In genomic region chr3:89570465-89570864, GRCh38 we compare ENCODE assay signal across 29 cellular contexts.
"Had no signal": no experiment of that assay in that cellular context is flagged by ENCODE, and none has a peak within 500 bp of the region (broad histone marks: within the 10 kb centered on the region; RNA-seq: fewer than 3 reads in every experiment).

No MANE protein-coding gene starts in this region.

- H3K36me3 ChIP-seq: ascending aorta, cardiac muscle cell, WERI-Rb-1 had no signal

- H3K4me3 ChIP-seq: ascending aorta, cardiac muscle cell had no signal

- H3K27ac ChIP-seq: ascending aorta, cardiac muscle cell, WERI-Rb-1 had no signal

- DNase-seq: activated CD4-positive, alpha-beta memory T cell treated with anti-CD3 and anti-CD28 coated beads, Interleukin-2, amount 10 ng/mL, durations not matched to agents 7 days and 5 days; activated CD4-positive, alpha-beta T cell treated with anti-CD3 and anti-CD28 coated beads for 1 hour; activated CD4-positive, alpha-beta T cell treated with anti-CD3 and anti-CD28 coated beads for 36 hours; activated CD4-positive, alpha-beta T cell treated with anti-CD3 and anti-CD28 coated beads for 48 hours; activated CD4-positive, alpha-beta T cell treated with anti-CD3 and anti-CD28 coated beads, Interleukin-2, amount 10 ng/mL, durations not matched to agents 7 days and 5 days; activated CD4-positive, alpha-beta T cell treated with anti-CD3 and anti-CD28 coated beads, Interleukin-2, amount 50 U/mL, for 48 hours; activated CD4-positive, CD25-positive, alpha-beta regulatory T cell; activated CD8-positive, alpha-beta memory T cell treated with anti-CD3 and anti-CD28 coated beads for 24 hours; activated CD8-positive, alpha-beta memory T cell treated with anti-CD3 and anti-CD28 coated beads, Interleukin-2, amount 10 ng/mL, durations not matched to agents 7 days and 5 days; activated CD8-positive, alpha-beta memory T cell treated with anti-CD3 and anti-CD28 coated beads, Interleukin-2, amount 50 U/mL, for 48 hours; activated CD8-positive, alpha-beta T cell treated with anti-CD3 and anti-CD28 coated beads, Interleukin-2, amount 10 ng/mL, durations not matched to agents 7 days and 5 days; activated gamma-delta T cell; activated naive CD4-positive, alpha-beta T cell treated with anti-CD3 and anti-CD28 coated beads, Interleukin-2, amount 10 ng/mL, durations not matched to agents 7 days and 5 days; activated naive CD4-positive, alpha-beta T cell treated with Interleukin-2 at 50 U/mL for 16 hours; activated naive CD8-positive, alpha-beta T cell treated with anti-CD3 and anti-CD28 coated beads, Interleukin-2, amount 10 ng/mL, durations not matched to agents 7 days and 5 days; activated naive CD8-positive, alpha-beta T cell treated with anti-CD3 and anti-CD28 coated beads, Interleukin-2, amount 50 U/mL, for 24 hours; activated T-cell treated with anti-CD3 and anti-CD28 coated beads, Interleukin-2, amount 50 U/mL, for 1 hour; activated T-cell treated with anti-CD3 and anti-CD28 coated beads, Interleukin-2, amount 50 U/mL, for 4 hours; activated T-cell treated with anti-CD3 and anti-CD28 coated beads, Interleukin-2, amount 50 U/mL, for 72 hours; cerebellar nuclear complex; T-cell; T-helper 2 cell; T-helper 9 cell; WERI-Rb-1 had no signal

- ATAC-seq: activated CD4-positive, alpha-beta T cell treated with anti-CD3 and anti-CD28 coated beads for 36 hours; activated CD4-positive, CD25-positive, alpha-beta regulatory T cell treated with anti-CD3 and anti-CD28 coated beads, Interleukin-2, amount 50 U/mL, for 24 hours; activated CD8-positive, alpha-beta memory T cell treated with anti-CD3 and anti-CD28 coated beads, Interleukin-2, amount 10 ng/mL, durations not matched to agents 7 days and 5 days; activated CD8-positive, alpha-beta T cell treated with anti-CD3 and anti-CD28 coated beads, Interleukin-2, amount 10 ng/mL, durations not matched to agents 7 days and 5 days; activated naive CD8-positive, alpha-beta T cell treated with anti-CD3 and anti-CD28 coated beads, Interleukin-2, amount 50 U/mL, for 24 hours; activated T-cell treated with anti-CD3 and anti-CD28 coated beads, Interleukin-2, amount 50 U/mL, for 4 hours; activated T-cell treated with anti-CD3 and anti-CD28 coated beads, Interleukin-2, amount 50 U/mL, for 72 hours; activated T-helper 17 cell treated with anti-CD3 and anti-CD28 coated beads, Interleukin-2, amount 50 U/mL, for 72 hours; T-cell; WTC11 had no signal

- H3K27me3 ChIP-seq: ascending aorta had no signal
